9 cellular contexts compared by ENCODE assay signal in the genomic region with DNA sequence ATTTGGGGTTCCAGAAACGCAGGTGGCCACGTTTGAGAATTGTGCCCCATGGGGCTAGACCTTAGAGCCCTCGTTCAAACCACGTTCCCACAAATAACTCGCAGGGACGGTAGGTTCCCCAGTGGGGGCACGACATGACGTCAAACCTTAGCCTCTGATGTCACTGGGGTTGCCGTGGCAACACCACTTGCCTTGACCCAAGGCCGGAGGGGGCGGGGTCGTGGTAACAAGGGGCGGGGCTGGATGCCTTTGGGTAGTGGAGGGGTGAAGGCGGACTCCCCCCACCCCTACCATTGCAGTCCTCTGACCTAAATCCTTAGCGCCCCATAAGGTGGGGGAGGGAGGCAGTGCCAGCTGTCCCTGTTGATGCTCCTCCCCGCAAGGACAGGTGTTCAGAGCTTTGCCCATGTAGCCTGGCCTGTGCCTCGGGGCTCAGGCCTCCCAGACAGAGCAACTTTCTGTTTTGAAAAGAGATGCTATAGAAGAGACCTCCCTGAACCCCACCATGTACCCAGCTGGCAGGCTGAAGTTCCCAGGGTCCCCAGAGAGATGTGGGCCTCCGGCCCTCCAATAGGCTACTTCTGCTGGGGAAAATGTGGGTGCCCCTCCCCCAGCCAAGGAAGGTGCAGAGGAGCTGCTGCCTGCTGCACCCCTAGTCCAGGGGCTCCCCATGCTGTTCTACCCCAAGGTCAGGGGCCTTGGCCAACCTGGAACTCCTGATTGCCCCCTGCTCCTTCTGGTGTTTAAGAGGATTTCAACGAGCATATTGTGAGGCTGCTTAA. TPM values are rescaled to one million over a fixed set of nuclear protein-coding genes. Genes with fewer than 3 reads are reported as not detected.
A peak's percentile ranks its signal among the peaks of the same experiment; 100 is the strongest.
DNase-seq lines count a peak whose midpoint lies in the region; ATAC-seq and TF ChIP-seq lines count a peak whose summit lies in the region.
"Had no signal": no experiment of that assay in that cellular context is flagged by ENCODE, and none has a peak within 500 bp of the region (broad histone marks: within the 10 kb centered on the region; RNA-seq: fewer than 3 reads in every experiment).

No MANE protein-coding gene starts in this region.

- no peaks in the 10 kb centered on the region for H3K9me3 Mint-ChIP-seq in activated CD4-positive, alpha-beta T cell treated with anti-CD3 and anti-CD28 coated beads for 36 hours (ENCODE audit: low read depth)

- H3K27me3 ChIP-seq in SJSA1 (replicated peaks), result no peaks in the 10 kb centered on the region
- peaks cover 4% of the 10 kb centered on the region for H3K27me3 ChIP-seq in mammary epithelial cell (ENCODE audit: insufficient read depth, low read length)

- in situ Hi-C loops in mammary epithelial cell (cut with MboI; ENCODE audit: low sequenced_read_pairs in 2 of 2), result no loop called here

- H2AFZ ChIP-seq in mammary epithelial cell (ENCODE audit: low read depth, low read length), result no peak overlapping the region

- intact Hi-C loops in activated CD4-positive, alpha-beta T cell treated with anti-CD3 and anti-CD28 coated beads for 36 hours (cut with DNase I, micrococcal nuclease), result loop anchor here (2.0 to 10.0 kb wide), 2 partner anchors 119 to 141 kb away; a partner anchor contains a TSS
- intact Hi-C loops in mammary epithelial cell (cut with micrococcal nuclease), result loop anchor here (2.0 kb wide), 1 partner anchor 119 kb away; no protein-coding TSS in a partner anchor

- H3K36me3 ChIP-seq in SJSA1 (no peaks in the 10 kb centered on the region), mammary epithelial cell (ENCODE audit: insufficient read depth, low read length) (no peaks in the 10 kb centered on the region)

- peaks cover 4% of the 10 kb centered on the region for H3K4me1 Mint-ChIP-seq in activated CD4-positive, alpha-beta T cell treated with anti-CD3 and anti-CD28 coated beads for 36 hours

- TF ChIP-seq CTCF in mammary epithelial cell (conservative IDR thresholded peaks at IDR 0.05 in 1 of 2, IDR thresholded peaks at IDR 0.05 in 1 of 2; ENCODE audit: extremely low read depth in 1 of 2, insufficient read depth in 1 of 2, low read depth in 1 of 2, low read length in 2 of 2), result no peak

- H3K9ac ChIP-seq in mammary epithelial cell (ENCODE audit: insufficient read depth, low read length), result no peak overlapping the region

- H3K9me3 ChIP-seq in SJSA1 (replicated peaks) (no peaks in the 10 kb centered on the region), mammary epithelial cell (replicated peaks; ENCODE audit: insufficient read depth, low read length) (no peaks in the 10 kb centered on the region)

- no TSS peak for BruUV-seq in mammary epithelial cell (replicated peaks; lab: Mats Ljungman, UMichigan)

- no peaks in the 10 kb centered on the region for H3K36me3 Mint-ChIP-seq in activated CD4-positive, alpha-beta T cell treated with anti-CD3 and anti-CD28 coated beads for 36 hours (ENCODE audit: low read depth)

- no peak overlapping the region for H3K27ac ChIP-seq in SJSA1
- H3K27ac ChIP-seq in mammary epithelial cell (ENCODE audit: insufficient read depth, low read depth, low read length), result no peak overlapping the region

- H3K79me2 ChIP-seq in mammary epithelial cell (ENCODE audit: insufficient read depth, low read length), result no peaks in the 10 kb centered on the region

- H4K20me1 ChIP-seq in mammary epithelial cell (ENCODE audit: insufficient read depth, low read length), result no peaks in the 10 kb centered on the region

- H3K4me3 Mint-ChIP-seq in activated CD4-positive, alpha-beta T cell treated with anti-CD3 and anti-CD28 coated beads for 36 hours, result no peak overlapping the region

- dilution Hi-C loops in mammary epithelial cell (cut with HindIII; ENCODE audit: low sequenced_read_pairs), result no loop called here

- WGBS in mammary epithelial cell (ENCODE audit: low coverage, missing lambda C conversion rate), result 94% methylated on average over 12 of the region's 19 CpGs

- H3K4me3 ChIP-seq in SJSA1 (peak overlapping the region; percentile 62), mammary epithelial cell (replicated peaks in 1 of 3; ENCODE audit: insufficient read depth in 1 of 3, low read depth in 2 of 3, low read length in 3 of 3) (no peak overlapping the region)

- peak; percentile 32 for DNase-seq in activated CD4-positive, alpha-beta T cell treated with anti-CD3 and anti-CD28 coated beads for 36 hours
- no peak for DNase-seq in activated CD4-positive, alpha-beta T cell treated with anti-CD3 and anti-CD28 coated beads for 4 hours
- DNase-seq in SJSA1 (ENCODE audit: low read depth in 1 of 2, low spot score in 2 of 2) (no peak), hypothalamus (lab: John Stamatoyannopoulos, UW) (peak in 29 of 51 donors; percentile 14 to 81 (median 40)), mammary epithelial cell (no peak), DMS79 (lab: John Stamatoyannopoulos, UW) (no peak)
- DNase-seq in stimulated activated naive CD8-positive, alpha-beta T cell treated with anti-CD3 and anti-CD28 coated beads, Interleukin-15, Interleukin-2, amounts not matched to agents 100 U/mL and 50 U/mL, for 24 hours, result peak; percentile 27
- DNase-seq: trophoblast cell had no signal

- POLR2A ChIA-PET in activated CD4-positive, alpha-beta T cell treated with anti-CD3 and anti-CD28 coated beads for 36 hours (lab: Charles Lee), result no interaction called here

- CTCF ChIA-PET in activated CD4-positive, alpha-beta T cell treated with anti-CD3 and anti-CD28 coated beads for 36 hours (lab: Charles Lee), result interaction anchor here (0.7 to 2.0 kb wide), 3 partner anchors 118 to 192 kb away, joined by 4 to 7 read pairs (median 5); a partner anchor contains a TSS
- CTCF ChIA-PET in mammary epithelial cell (lab: Charles Lee; ENCODE audit: low non-redundant PET), result no interaction called here

- H3K27me3 Mint-ChIP-seq in activated CD4-positive, alpha-beta T cell treated with anti-CD3 and anti-CD28 coated beads for 36 hours, result peaks cover 25% of the 10 kb centered on the region

- ATAC-seq in activated CD4-positive, alpha-beta T cell treated with anti-CD3 and anti-CD28 coated beads for 36 hours, result no peak
- no peak for ATAC-seq in stimulated activated naive CD8-positive, alpha-beta T cell treated with anti-CD3 and anti-CD28 coated beads, Interleukin-15, Interleukin-2, amounts not matched to agents 100 U/mL and 50 U/mL, for 24 hours
- ATAC-seq in HG03108 (IDR thresholded peaks at IDR 0.05; ENCODE audit: unreplicated experiment), result no peak

- peaks cover 31% of the 10 kb centered on the region for H3K4me1 ChIP-seq in SJSA1 (replicated peaks)
- peaks cover 5% of the 10 kb centered on the region for H3K4me1 ChIP-seq in mammary epithelial cell (ENCODE audit: insufficient read depth, low read length)

- no peak overlapping the region for H3K27ac Mint-ChIP-seq in activated CD4-positive, alpha-beta T cell treated with anti-CD3 and anti-CD28 coated beads for 36 hours

- no peak overlapping the region for H3K4me2 ChIP-seq in mammary epithelial cell (ENCODE audit: insufficient read depth, low read depth, low read length)

RNA-seq across cellular contexts. Expression of a gene that starts 1.9 kb away (rescaled TPM):
- under 1 TPM; 0.39 to 0.53 TPM for total RNA-seq in activated CD4-positive, alpha-beta T cell treated with anti-CD3 and anti-CD28 coated beads for 36 hours
- total RNA-seq in SJSA1 (2014; rRNA removed; shearing (Covaris generic)), result 7.4 and 7.8 TPM in 2 replicates
- total RNA-seq in mammary epithelial cell, result 1 to 10 TPM in 1 of 2 donors, under 1 TPM in 1; 0.50 to 1.3 TPM
- polyA plus RNA-seq in mammary epithelial cell, result 0.71 TPM
- polyA minus RNA-seq in mammary epithelial cell, result 2.1 TPM

Comparison
In these comparisons a context has a peak if more than half of its experiments do, and no peak if none do; other contexts are left out.
1. DNase-seq: peak in activated CD4-positive, alpha-beta T cell treated with anti-CD3 and anti-CD28 coated beads for 36 hours (single experiment), hypothalamus (29 of 51) and stimulated activated naive CD8-positive, alpha-beta T cell treated with anti-CD3 and anti-CD28 coated beads, Interleukin-15, Interleukin-2, amounts not matched to agents 100 U/mL and 50 U/mL, for 24 hours (single experiment); none in activated CD4-positive, alpha-beta T cell treated with anti-CD3 and anti-CD28 coated beads for 4 hours (0 of 2), SJSA1 (0 of 2), mammary epithelial cell (single experiment) and DMS79 (single experiment).